Comparison of ENCODE assay signal across 18 cellular contexts in the genomic region with DNA sequence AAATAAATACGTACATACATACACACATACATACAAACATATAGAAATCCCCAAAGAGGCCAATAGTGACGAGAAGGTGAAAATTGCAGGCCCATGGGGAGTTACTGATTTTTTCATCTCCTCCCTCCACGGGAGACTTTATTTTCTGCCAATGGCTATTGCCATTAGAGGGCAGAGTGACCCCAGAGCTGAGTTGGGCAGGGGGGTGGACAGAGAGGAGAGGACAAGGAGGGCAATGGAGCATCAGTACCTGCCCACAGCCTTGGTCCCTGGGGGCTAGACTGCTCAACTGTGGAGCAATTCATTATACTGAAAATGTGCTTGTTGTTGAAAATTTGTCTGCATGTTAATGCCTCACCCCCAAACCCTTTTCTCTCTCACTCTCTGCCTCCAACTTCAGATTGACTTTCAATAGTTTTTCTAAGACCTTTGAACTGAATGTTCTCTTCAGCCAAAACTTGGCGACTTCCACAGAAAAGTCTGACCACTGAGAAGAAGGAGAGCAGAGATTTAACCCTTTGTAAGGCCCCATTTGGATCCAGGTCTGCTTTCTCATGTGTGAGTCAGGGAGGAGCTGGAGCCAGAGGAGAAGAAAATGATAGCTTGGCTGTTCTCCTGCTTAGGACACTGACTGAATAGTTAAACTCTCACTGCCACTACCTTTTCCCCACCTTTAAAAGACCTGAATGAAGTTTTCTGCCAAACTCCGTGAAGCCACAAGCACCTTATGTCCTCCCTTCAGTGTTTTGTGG.
A peak's percentile ranks its signal among the peaks of the same experiment; 100 is the strongest.
DNase-seq lines count a peak whose midpoint lies in the region; ATAC-seq and TF ChIP-seq lines count a peak whose summit lies in the region.
"Had no signal": no experiment of that assay in that cellular context is flagged by ENCODE, and none has a peak within 500 bp of the region (broad histone marks: within the 10 kb centered on the region; RNA-seq: fewer than 3 reads in every experiment).

No MANE protein-coding gene starts in this region.

- ATAC-seq in left ventricle myocardium superior (peak; percentile 42), upper lobe of right lung (no peak), HG02623 (IDR thresholded peaks at IDR 0.05; ENCODE audit: unreplicated experiment) (no peak), GM19351 (IDR thresholded peaks at IDR 0.05; ENCODE audit: unreplicated experiment) (no peak)
- ATAC-seq: naive thymus-derived CD8-positive, alpha-beta T cell had no signal

- H3K27ac ChIP-seq in dorsolateral prefrontal cortex (peak overlapping the region in 7 of 59 donors; percentile 3 to 59 (median 21)), upper lobe of right lung (no peak overlapping the region), SK-N-SH (ENCODE audit: low read depth in 2 of 2, low read length in 1 of 2) (no peak overlapping the region)
- H3K27ac ChIP-seq: 22Rv1, ovary, PC-9 had no signal

- H3K9me3 ChIP-seq in upper lobe of right lung (no peaks in the 10 kb centered on the region), SK-N-SH (no peaks in the 10 kb centered on the region)
- H3K9me3 ChIP-seq: ovary had no signal

- 4% methylated on average over 5 of the region's 5 CpGs for WGBS in SK-N-SH (ENCODE audit: low lambda C conversion rate)

- peak overlapping the region in 8 of 59 donors; percentile 2 to 21 (median 18) for H3K4me3 ChIP-seq in dorsolateral prefrontal cortex
- no peak overlapping the region for H3K4me3 ChIP-seq in upper lobe of right lung
- H3K4me3 ChIP-seq in SK-N-SH (ENCODE audit: low read depth in 2 of 2, low read length in 1 of 2) = no peak overlapping the region
- H3K4me3 ChIP-seq: ovary, PC-9 had no signal

- no peak overlapping the region for H3K9ac ChIP-seq in SK-N-SH

- CTCF ChIA-PET in SK-N-SH (lab: Yijun Ruan, JAX) = no interaction called here

- peak; percentile 9 for DNase-seq in NCI-H1092 treated with DMSO at 0.1 percent for 48 hours (lab: John Stamatoyannopoulos, UW)
- no peak for DNase-seq in NCI-H1092 (lab: John Stamatoyannopoulos, UW)
- no peak for DNase-seq in dorsolateral prefrontal cortex
- no peak for DNase-seq in left ventricle myocardium superior
- DNase-seq in upper lobe of right lung = no peak
- DNase-seq in SK-N-SH = no peak
- DNase-seq: activated CD4-positive, CD25-positive, alpha-beta regulatory T cell treated with anti-CD3 and anti-CD28 coated beads, Interleukin-2, amount 50 U/mL, for 72 hours; activated naive CD8-positive, alpha-beta T cell treated with anti-CD3 and anti-CD28 coated beads for 36 hours; cortex of kidney; H7; mesenchymal stem cell; naive thymus-derived CD8-positive, alpha-beta T cell; NCI-H1694; ovary; PC-9 had no signal

- TF ChIP-seq CTCF in dorsolateral prefrontal cortex (IDR thresholded peaks at IDR 0.05 in 54 of 56, conservative IDR thresholded peaks at IDR 0.05 in 2 of 56; ENCODE audit: low read depth in 1 of 56, partially characterized antibody in 56 of 56) (peak in 43 of 56 donors; percentile 8 to 60 (median 33)), upper lobe of right lung (IDR thresholded peaks at IDR 0.05) (peak; percentile 12), SK-N-SH (IDR thresholded peaks at IDR 0.05) (no peak)

- H3F3A ChIP-seq in SK-N-SH (replicated peaks; ENCODE audit: insufficient read depth) = no peaks in the 10 kb centered on the region

- H2AFZ ChIP-seq in SK-N-SH (ENCODE audit: low read depth) = no peak overlapping the region
- H2AFZ ChIP-seq: PC-9 had no signal

- peaks cover 0 to 54% (median 11%) of the 10 kb centered on the region in 45 donors for H3K27me3 ChIP-seq in dorsolateral prefrontal cortex
- H3K27me3 ChIP-seq in upper lobe of right lung = no peaks in the 10 kb centered on the region
- H3K27me3 ChIP-seq in SK-N-SH (ENCODE audit: insufficient read depth) = no peaks in the 10 kb centered on the region
- H3K27me3 ChIP-seq: ovary had no signal

- H3K4me2 ChIP-seq in SK-N-SH = no peak overlapping the region
- H3K4me2 ChIP-seq: PC-9 had no signal

- no peaks in the 10 kb centered on the region for H3K79me2 ChIP-seq in SK-N-SH (ENCODE audit: insufficient read depth)

- no peak for TF ChIP-seq EP300 in SK-N-SH (IDR thresholded peaks at IDR 0.05; ENCODE audit: borderline replicate concordance in 1 of 2, low read depth in 1 of 2, low read length in 1 of 2)

- H3K9me2 ChIP-seq in SK-N-SH = no peaks in the 10 kb centered on the region

- no peaks in the 10 kb centered on the region for H3K4me1 ChIP-seq in upper lobe of right lung
- H3K4me1 ChIP-seq in SK-N-SH (ENCODE audit: control insufficient read depth in 1 of 2, insufficient read depth in 2 of 2, low read depth in 1 of 2, low read length in 1 of 2) = no peaks in the 10 kb centered on the region

- intact Hi-C loops in dorsolateral prefrontal cortex (cut with DNase I) = no loop called here
- intact Hi-C loops in left ventricle myocardium superior (cut with micrococcal nuclease) = no loop called here
- intact Hi-C loops in upper lobe of right lung (cut with DNase I) = no loop called here

- no peaks in the 10 kb centered on the region for H3K36me3 ChIP-seq in upper lobe of right lung
- H3K36me3 ChIP-seq in SK-N-SH (replicated peaks in 1 of 2; ENCODE audit: control insufficient read depth in 1 of 2, insufficient read depth in 2 of 2, low read length in 1 of 2) = no peaks in the 10 kb centered on the region
- H3K36me3 ChIP-seq: ovary had no signal

- POLR2A ChIA-PET in SK-N-SH (lab: Yijun Ruan, JAX) = no interaction called here

- no peaks in the 10 kb centered on the region for H4K20me1 ChIP-seq in SK-N-SH (ENCODE audit: insufficient read depth)

- TF ChIP-seq RAD21 in SK-N-SH (IDR thresholded peaks at IDR 0.05; ENCODE audit: low read length) = no peak

TF ChIP-seq in SK-N-SH, 30 proteins besides CTCF, POLR2A, EP300 and RAD21:
- no peak for TF ChIP-seq NFIC (IDR thresholded peaks at IDR 0.05; ENCODE audit: borderline replicate concordance)
- no peak for TF ChIP-seq FOXJ3 (CRISPR knock-in tag; IDR thresholded peaks at IDR 0.05)
- no peak for TF ChIP-seq ZBTB33 (IDR thresholded peaks at IDR 0.05; ENCODE audit: borderline replicate concordance, low read depth)
- TF ChIP-seq SIN3A (IDR thresholded peaks at IDR 0.05; ENCODE audit: borderline replicate concordance, low read depth, low read length) = no peak
- TF ChIP-seq, protein P1, sequence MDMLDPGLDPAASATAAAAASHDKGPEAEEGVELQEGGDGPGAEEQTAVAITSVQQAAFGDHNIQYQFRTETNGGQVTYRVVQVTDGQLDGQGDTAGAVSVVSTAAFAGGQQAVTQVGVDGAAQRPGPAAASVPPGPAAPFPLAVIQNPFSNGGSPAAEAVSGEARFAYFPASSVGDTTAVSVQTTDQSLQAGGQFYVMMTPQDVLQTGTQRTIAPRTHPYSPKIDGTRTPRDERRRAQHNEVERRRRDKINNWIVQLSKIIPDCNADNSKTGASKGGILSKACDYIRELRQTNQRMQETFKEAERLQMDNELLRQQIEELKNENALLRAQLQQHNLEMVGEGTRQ (IDR thresholded peaks at IDR 0.05; ENCODE audit: borderline replicate concordance, low read depth, low read length) = no peak
- TF ChIP-seq RXRA (IDR thresholded peaks at IDR 0.05; ENCODE audit: borderline replicate concordance, low read depth) = no peak
- no peak for TF ChIP-seq MXI1 (IDR thresholded peaks at IDR 0.05; ENCODE audit: low read depth, low read length)
- TF ChIP-seq ELF1 (IDR thresholded peaks at IDR 0.05) = no peak
- TF ChIP-seq RFX5 (IDR thresholded peaks at IDR 0.05; ENCODE audit: low read length) = no peak
- no peak for TF ChIP-seq REST (IDR thresholded peaks at IDR 0.05; ENCODE audit: low read depth, low read length)
